In the genomic region with DNA sequence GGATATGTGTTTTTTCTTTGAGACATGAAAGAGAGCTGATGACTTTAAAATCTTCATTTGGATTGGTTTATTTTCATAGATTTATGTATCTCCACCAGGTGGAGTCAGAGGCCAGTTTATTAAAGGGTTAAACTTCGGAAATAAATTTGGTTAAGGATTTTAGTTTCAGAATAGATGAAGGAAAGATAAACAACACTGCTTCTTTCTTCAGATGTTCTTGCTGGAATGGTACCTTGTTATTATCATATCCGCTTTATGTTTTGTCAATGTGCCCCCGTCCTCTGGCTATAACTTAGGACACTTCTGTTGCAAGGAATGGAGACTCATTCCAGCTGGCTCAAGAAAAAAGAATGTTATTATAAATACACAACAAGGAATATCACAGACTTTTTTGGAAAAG, we compare ENCODE assay signal across 9 cellular contexts.
DNase-seq lines count a peak whose midpoint lies in the region; TF ChIP-seq lines count a peak whose summit lies in the region.
"Had no signal": no experiment of that assay in that cellular context is flagged by ENCODE, and none has a peak within 500 bp of the region (broad histone marks: within the 10 kb centered on the region; RNA-seq: fewer than 3 reads in every experiment).

No MANE protein-coding gene starts in this region.

- TF ChIP-seq CTCF in RWPE1 (conservative IDR thresholded peaks at IDR 0.05; ENCODE audit: low read depth) (peak; percentile 48), fibroblast of villous mesenchyme (IDR thresholded peaks at IDR 0.05; ENCODE audit: insufficient read depth, low read depth, low read length) (peak; percentile 40)

- H3K27ac ChIP-seq in RWPE1 = no peak overlapping the region

- POLR2A ChIA-PET in RWPE1 (lab: Yijun Ruan, JAX; ENCODE audit: low non-redundant PET) = no interaction called here

- CTCF ChIA-PET in RWPE1 (lab: Yijun Ruan, JAX) = interaction anchor here (0.5 to 3.2 kb wide), 18 partner anchors 10 to 1732 kb away, joined by 3 to 64 read pairs (median 4); no protein-coding TSS in a partner anchor

- no peak overlapping the region for H3K4me3 ChIP-seq in fibroblast of villous mesenchyme (ENCODE audit: low read depth, low read length)

- peak; percentile 1 to 19 for DNase-seq in NCI-H2081 (lab: John Stamatoyannopoulos, UW)
- DNase-seq in NCI-H2081 treated with DMSO at 0.1 percent for 48 hours (lab: John Stamatoyannopoulos, UW) = no peak
- peak; percentile 41 for DNase-seq in RWPE1 (ENCODE audit: low spot score)
- DNase-seq in fibroblast of villous mesenchyme (ENCODE audit: low read depth) = peak; percentile 43
- peak; percentile 55 for DNase-seq in superior temporal gyrus (ENCODE audit: extremely low spot score)
- DNase-seq in DMS153 (lab: John Stamatoyannopoulos, UW) = no peak
- no peak for DNase-seq in iPS-NIHi7 (ENCODE audit: extremely low spot score)
- no peak for DNase-seq in NK-92 treated with Interleukin-12 subunit alpha and Interleukin-12 subunit beta, amount 100 ng/mL, for 24 hours (lab: John Stamatoyannopoulos, UW)
- DNase-seq: CD4-positive, CD25-positive, alpha-beta regulatory T cell had no signal

Comparison
In these comparisons a context has a peak if more than half of its experiments do, and no peak if none do; other contexts are left out.
1. DNase-seq: peak in NCI-H2081 (2 of 2), RWPE1 (single experiment), fibroblast of villous mesenchyme (single experiment) and superior temporal gyrus (single experiment); none in NCI-H2081 treated with DMSO at 0.1 percent for 48 hours (single experiment), DMS153 (single experiment), iPS-NIHi7 (single experiment) and NK-92 treated with Interleukin-12 subunit alpha and Interleukin-12 subunit beta, amount 100 ng/mL, for 24 hours (single experiment).